8 cellular contexts compared by ENCODE assay signal in the genomic region with DNA sequence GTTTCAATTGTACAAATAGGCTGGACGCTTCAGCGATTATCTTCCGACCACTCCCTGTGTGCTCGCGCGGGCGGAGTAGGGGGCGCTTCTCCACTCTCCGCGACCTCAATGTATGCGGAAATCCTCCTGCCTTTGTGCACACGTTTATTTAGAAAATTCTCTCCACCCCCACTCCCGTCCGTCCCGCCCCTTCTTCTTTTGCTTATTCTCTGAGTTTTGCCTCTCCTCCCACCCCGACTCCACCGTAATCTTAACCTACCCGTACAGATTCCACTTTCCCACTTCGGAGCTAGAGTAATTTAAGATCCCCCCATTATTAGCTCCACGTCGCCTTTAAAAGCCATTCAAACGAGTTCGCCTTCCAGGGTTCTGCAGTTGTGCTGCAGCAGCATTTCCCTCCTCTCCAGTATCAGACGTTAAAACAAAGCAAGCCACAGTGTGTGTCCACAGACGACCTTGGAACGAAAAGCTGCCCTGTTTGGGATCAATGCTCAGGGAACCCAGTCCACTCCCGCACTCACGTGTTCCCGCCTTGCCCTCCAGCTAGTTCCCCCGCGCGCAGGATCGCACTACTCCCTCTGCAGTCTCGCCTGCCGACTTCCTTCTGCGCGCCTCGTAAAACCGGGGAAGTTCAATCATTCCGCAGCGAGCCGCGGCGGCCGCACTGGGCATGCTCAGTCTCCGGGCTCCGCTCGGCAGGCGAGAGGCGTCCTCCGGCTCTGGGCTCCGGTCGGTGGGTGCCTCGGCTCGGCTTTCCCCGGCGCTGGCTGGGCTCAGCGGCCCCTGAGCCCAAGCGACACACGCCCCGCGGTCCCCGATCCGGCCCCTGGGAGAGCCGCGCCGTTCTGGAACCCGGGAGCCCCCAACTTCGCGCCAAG. TPM values are rescaled to one million over a fixed set of nuclear protein-coding genes. Genes with fewer than 3 reads are reported as not detected.
DNase-seq lines count a peak whose midpoint lies in the region; ATAC-seq and TF ChIP-seq lines count a peak whose summit lies in the region.

A gene with protein sequence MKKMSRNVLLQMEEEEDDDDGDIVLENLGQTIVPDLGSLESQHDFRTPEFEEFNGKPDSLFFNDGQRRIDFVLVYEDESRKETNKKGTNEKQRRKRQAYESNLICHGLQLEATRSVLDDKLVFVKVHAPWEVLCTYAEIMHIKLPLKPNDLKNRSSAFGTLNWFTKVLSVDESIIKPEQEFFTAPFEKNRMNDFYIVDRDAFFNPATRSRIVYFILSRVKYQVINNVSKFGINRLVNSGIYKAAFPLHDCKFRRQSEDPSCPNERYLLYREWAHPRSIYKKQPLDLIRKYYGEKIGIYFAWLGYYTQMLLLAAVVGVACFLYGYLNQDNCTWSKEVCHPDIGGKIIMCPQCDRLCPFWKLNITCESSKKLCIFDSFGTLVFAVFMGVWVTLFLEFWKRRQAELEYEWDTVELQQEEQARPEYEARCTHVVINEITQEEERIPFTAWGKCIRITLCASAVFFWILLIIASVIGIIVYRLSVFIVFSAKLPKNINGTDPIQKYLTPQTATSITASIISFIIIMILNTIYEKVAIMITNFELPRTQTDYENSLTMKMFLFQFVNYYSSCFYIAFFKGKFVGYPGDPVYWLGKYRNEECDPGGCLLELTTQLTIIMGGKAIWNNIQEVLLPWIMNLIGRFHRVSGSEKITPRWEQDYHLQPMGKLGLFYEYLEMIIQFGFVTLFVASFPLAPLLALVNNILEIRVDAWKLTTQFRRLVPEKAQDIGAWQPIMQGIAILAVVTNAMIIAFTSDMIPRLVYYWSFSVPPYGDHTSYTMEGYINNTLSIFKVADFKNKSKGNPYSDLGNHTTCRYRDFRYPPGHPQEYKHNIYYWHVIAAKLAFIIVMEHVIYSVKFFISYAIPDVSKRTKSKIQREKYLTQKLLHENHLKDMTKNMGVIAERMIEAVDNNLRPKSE (plus strand): TSS at position 677 of the 878 bp plus-strand sequence. CDS start 227 bp downstream, outside the sequence.

- H3K27me3 ChIP-seq in CD4-positive, alpha-beta T cell (ENCODE audit: control insufficient read depth, insufficient read depth, low read length): no peaks in the 10 kb centered on the region
- H3K27me3 ChIP-seq in right lobe of liver: no peaks in the 10 kb centered on the region

- CTCF ChIA-PET in CD4-positive, alpha-beta T cell (lab: Charles Lee): interaction anchor here (0.7 to 1.5 kb wide), 3 partner anchors 10 to 514 kb away, joined by 3 to 5 read pairs (median 3); partner anchors contain the start of gene ARID2

- H3K4me3 ChIP-seq in right lobe of liver: peak within 1 kb of the TSS; percentile 74 to 80 (median 77)

- no peaks in the 10 kb centered on the region for H3K9me3 Mint-ChIP-seq in CD4-positive, alpha-beta T cell

- peak; percentile 53 for TF ChIP-seq CTCF in CD4-positive, alpha-beta T cell (IDR thresholded peaks at IDR 0.05)
- peak in 2 of 4 donors; percentile 14 to 27 for TF ChIP-seq CTCF in right lobe of liver (IDR thresholded peaks at IDR 0.05)

- ATAC-seq in CD4-positive, alpha-beta T cell (ENCODE audit: poor library complexity): peak; percentile 78
- ATAC-seq in GM19395 (IDR thresholded peaks at IDR 0.05; ENCODE audit: unreplicated experiment) (peak; percentile 67), HG03558 (IDR thresholded peaks at IDR 0.05; ENCODE audit: extremely low read depth, unreplicated experiment) (peak; percentile 52), right lobe of liver (peak; percentile 80 to 92 (median 88))

- no peaks in the 10 kb centered on the region for H3K36me3 ChIP-seq in right lobe of liver

- 0% methylated on average over 39 of the region's 70 CpGs for WGBS in right lobe of liver (ENCODE audit: insufficient coverage, low coverage, low lambda C conversion rate, missing lambda C conversion rate)

- no peaks in the 10 kb centered on the region for H3K9me3 ChIP-seq in CD4-positive, alpha-beta T cell (ENCODE audit: control insufficient read depth, low read length)
- no peaks in the 10 kb centered on the region for H3K9me3 ChIP-seq in right lobe of liver

- H3K27ac Mint-ChIP-seq in CD4-positive, alpha-beta T cell: peak within 1 kb of the TSS; percentile 86

- H3K36me3 Mint-ChIP-seq in CD4-positive, alpha-beta T cell (ENCODE audit: low read depth): peaks cover 11% of the 10 kb centered on the region

- H3K27me3 Mint-ChIP-seq in CD4-positive, alpha-beta T cell: no peaks in the 10 kb centered on the region

- peaks cover 0 to 37% (median 14%) of the 10 kb centered on the region in 4 donors for H3K4me1 ChIP-seq in right lobe of liver

- H3K27ac ChIP-seq in CD4-positive, alpha-beta T cell (ENCODE audit: low read depth, low read length): peak within 1 kb of the TSS; percentile 15
- peak within 1 kb of the TSS; percentile 95 to 96 (median 95) for H3K27ac ChIP-seq in right lobe of liver

- H3K4me1 Mint-ChIP-seq in CD4-positive, alpha-beta T cell (ENCODE audit: low read depth): peaks cover 71% of the 10 kb centered on the region

- peak; percentile 86 for TF ChIP-seq POLR2A in right lobe of liver (IDR thresholded peaks at IDR 0.05)

- intact Hi-C loops in CD4-positive, alpha-beta T cell (cut with DNase I, micrococcal nuclease): loop anchor here in 1 of 2 experiments (10.0 kb wide), 1 partner anchor 519 kb away; no protein-coding TSS in a partner anchor
- intact Hi-C loops in right lobe of liver (cut with DNase I): no loop called here

- POLR2A ChIA-PET in CD4-positive, alpha-beta T cell (lab: Charles Lee): interaction anchor here (0.6 to 4.4 kb wide), 14 partner anchors 9 to 1394 kb away, joined by 3 to 30 read pairs (median 4); partner anchors contain the start of genes ARID2, SCAF11 and SLC38A1

- peak; percentile 53 to 75 (median 66) for DNase-seq in CD4-positive, alpha-beta T cell
- DNase-seq in NCI-H748 treated with DMSO at 0.1 percent for 48 hours (lab: John Stamatoyannopoulos, UW): peak; percentile 77
- DNase-seq in activated CD4-positive, alpha-beta T cell treated with anti-CD3 and anti-CD28 coated beads, Interleukin-2, amount 50 U/mL, for 4 hours: peak; percentile 73 to 74
- DNase-seq in dermis blood vessel endothelial cell: peak; percentile 93
- peak; percentile 91 to 96 (median 96) for DNase-seq in right lobe of liver
- DNase-seq in stimulated activated CD4-positive, alpha-beta T cell treated with anti-CD3 and anti-CD28 coated beads, Interleukin-4, amount 100 ng/mL, for 48 hours (ENCODE audit: low read depth in 2 of 2): peak; percentile 69 to 78

- peak within 1 kb of the TSS; percentile 93 for H3K4me3 Mint-ChIP-seq in CD4-positive, alpha-beta T cell

RNA-seq across cellular contexts. Expression of the gene that starts here (rescaled TPM):
- 10 to 100 TPM; 11.6 to 11.7 TPM for total RNA-seq in CD4-positive, alpha-beta T cell
- total RNA-seq in dermis blood vessel endothelial cell (66.5 and 89.7 TPM in 2 replicates), right lobe of liver (10 to 100 TPM; 41.8 to 78.5 (median 48.9) TPM)

Comparison
In these comparisons a context has a peak if more than half of its experiments do, and no peak if none do; other contexts are left out.
1. Peak in every context shown above with its lines: DNase-seq, ATAC-seq, H3K4me3 ChIP-seq and H3K27ac ChIP-seq.